ENCODE assay signal across 20 cellular contexts in the genomic region with DNA sequence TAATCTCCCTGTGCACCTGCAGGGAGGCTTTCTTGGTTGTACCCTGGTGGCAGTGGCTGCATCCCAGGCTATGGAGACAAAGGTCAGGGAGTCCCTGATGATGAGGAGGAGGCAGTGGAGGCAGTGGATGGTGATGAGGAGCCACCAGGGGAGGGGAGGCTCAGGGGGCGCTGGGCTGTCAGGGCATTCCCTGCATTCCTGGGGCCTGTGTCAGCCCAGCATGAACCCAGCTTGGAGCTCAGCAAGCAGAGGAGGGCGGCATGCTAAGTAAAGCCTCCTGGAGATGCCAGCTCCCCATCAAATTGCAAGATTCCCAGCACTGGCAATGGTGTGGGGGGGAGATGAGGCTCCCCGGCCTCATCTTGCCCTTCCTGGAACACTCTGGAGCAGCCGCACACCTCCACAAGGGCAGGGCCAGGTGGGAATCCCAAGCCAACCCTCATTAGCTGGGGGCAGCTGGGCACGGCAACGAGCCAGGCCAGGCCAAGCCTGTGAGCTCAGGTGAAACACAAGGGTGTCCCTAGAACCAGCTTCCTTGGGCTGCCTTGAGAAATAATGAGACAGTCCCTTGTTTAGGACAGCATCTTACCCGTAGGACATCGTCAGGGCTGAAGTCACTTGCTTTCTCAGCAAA.
DNase-seq lines count a peak whose midpoint lies in the region; ATAC-seq, FAIRE-seq and TF ChIP-seq lines count a peak whose summit lies in the region.
"Had no signal": no experiment of that assay in that cellular context is flagged by ENCODE, and none has a peak within 500 bp of the region (broad histone marks: within the 10 kb centered on the region; RNA-seq: fewer than 3 reads in every experiment).

No MANE protein-coding gene starts in this region.

- H3K79me2 ChIP-seq in GM23338 (replicated peaks; ENCODE audit: insufficient read depth): no peaks in the 10 kb centered on the region

- H3K36me3 ChIP-seq in GM23338 (ENCODE audit: insufficient read depth) (no peaks in the 10 kb centered on the region), NT2/D1 (ENCODE audit: insufficient read depth, insufficient read length, low read length) (no peaks in the 10 kb centered on the region)

- no peak overlapping the region for H3K4me2 ChIP-seq in GM23338
- H3K4me2 ChIP-seq: PC-9 had no signal

- no peaks in the 10 kb centered on the region; the same call in 2 of the 3 replicates for H3K9me3 Mint-ChIP-seq in GM23338
- H3K9me3 Mint-ChIP-seq: CD4-positive, alpha-beta memory T cell; IgD-negative memory B cell had no signal

- TF ChIP-seq CTCF in GM23338 (conservative IDR thresholded peaks at IDR 0.05; ENCODE audit: low read depth in 2 of 2): no peak

- H3K27me3 ChIP-seq in GM23338 (ENCODE audit: insufficient read depth) (no peaks in the 10 kb centered on the region), NT2/D1 (ENCODE audit: insufficient read depth, insufficient read length) (no peaks in the 10 kb centered on the region)

- no peak overlapping the region for H3K4me3 Mint-ChIP-seq in GM23338
- H3K4me3 Mint-ChIP-seq: B cell; CD4-positive, alpha-beta memory T cell; IgD-negative memory B cell had no signal

- H3K4me3 ChIP-seq in GM23338 (no peak overlapping the region), NT2/D1 (ENCODE audit: insufficient read length, low read depth) (no peak overlapping the region)
- H3K4me3 ChIP-seq: PC-9, SK-N-MC had no signal

- intact Hi-C loops in head of caudate nucleus (cut with DNase I): no loop called here

- H3F3A ChIP-seq in GM23338 (replicated peaks; ENCODE audit: low read depth): no peaks in the 10 kb centered on the region

- no peaks in the 10 kb centered on the region for H3K4me1 ChIP-seq in GM23338 (ENCODE audit: insufficient read depth)
- H3K4me1 ChIP-seq in NT2/D1 (ENCODE audit: insufficient read depth, insufficient read length): peaks cover 13% of the 10 kb centered on the region

- no peaks in the 10 kb centered on the region for H4K20me1 ChIP-seq in GM23338 (replicated peaks; ENCODE audit: insufficient read depth)

- no peak overlapping the region for H3K27ac ChIP-seq in GM23338 (ENCODE audit: low read depth)
- H3K27ac ChIP-seq: PC-9, SK-N-MC had no signal

- ATAC-seq in GM23338: peak; percentile 87
- no peak for ATAC-seq in GM19467 (IDR thresholded peaks at IDR 0.05; ENCODE audit: unreplicated experiment)

- no peaks in the 10 kb centered on the region for H3K36me3 Mint-ChIP-seq in GM23338 (ENCODE audit: low read depth)
- H3K36me3 Mint-ChIP-seq: IgD-negative memory B cell had no signal

- H3K9me2 ChIP-seq in GM23338 (ENCODE audit: insufficient read depth): no peaks in the 10 kb centered on the region

- no peak for FAIRE-seq in urothelium cell line (lab: Jason Lieb, UNC)

- no peak overlapping the region for H2AFZ ChIP-seq in GM23338
- H2AFZ ChIP-seq: PC-9 had no signal

- H3K9me3 ChIP-seq in NT2/D1 (ENCODE audit: insufficient read depth, low read length): no peaks in the 10 kb centered on the region

- no peak overlapping the region for H3K9ac ChIP-seq in NT2/D1 (ENCODE audit: insufficient read length, low read depth)

- peak; percentile 27 for DNase-seq in GM23338 (ENCODE audit: low spot score)
- peak; percentile 63 for DNase-seq in NT2/D1 (ENCODE audit: low read depth, low spot score)
- DNase-seq in iPS DF 19.7 (ENCODE audit: low read depth, low spot score): peak; percentile 25
- DNase-seq in urothelium cell line (ENCODE audit: low spot score): peak; percentile 71
- DNase-seq in head of caudate nucleus: no peak
- DNase-seq in GM19240 (ENCODE audit: insufficient read length, low spot score): no peak
- DNase-seq: CD4-positive, alpha-beta memory T cell; DMS79; HCEC 1CT; MV-4-11; NCI-H1436; NCI-H2081 treated with DMSO at 0.1 percent for 48 hours; NCI-H226; NCI-H526 treated with DMSO at 0.1 percent for 48 hours; NK-92 treated with Interleukin-12 subunit alpha and Interleukin-12 subunit beta, amount 100 ng/mL, for 24 hours; PC-9 had no signal

- no peak overlapping the region for H3K27ac Mint-ChIP-seq in GM23338
- H3K27ac Mint-ChIP-seq: B cell; CD4-positive, alpha-beta memory T cell; IgD-negative memory B cell had no signal

- H3K27me3 Mint-ChIP-seq in GM23338 (ENCODE audit: insufficient read depth, low read depth, poor library complexity): peaks cover 2% of the 10 kb centered on the region

- H3K4me1 Mint-ChIP-seq in GM23338: peaks cover 7% of the 10 kb centered on the region
- H3K4me1 Mint-ChIP-seq: B cell; CD4-positive, alpha-beta memory T cell; IgD-negative memory B cell had no signal

TF ChIP-seq in GM23338, 12 proteins besides CTCF, POLR2A, EP300 and RAD21 (continues in another document):
- no peak for TF ChIP-seq JUNB (IDR thresholded peaks at IDR 0.05; ENCODE audit: unreplicated experiment)
- TF ChIP-seq STAT1 (IDR thresholded peaks at IDR 0.05; ENCODE audit: unreplicated experiment): no peak
- TF ChIP-seq, protein P1, sequence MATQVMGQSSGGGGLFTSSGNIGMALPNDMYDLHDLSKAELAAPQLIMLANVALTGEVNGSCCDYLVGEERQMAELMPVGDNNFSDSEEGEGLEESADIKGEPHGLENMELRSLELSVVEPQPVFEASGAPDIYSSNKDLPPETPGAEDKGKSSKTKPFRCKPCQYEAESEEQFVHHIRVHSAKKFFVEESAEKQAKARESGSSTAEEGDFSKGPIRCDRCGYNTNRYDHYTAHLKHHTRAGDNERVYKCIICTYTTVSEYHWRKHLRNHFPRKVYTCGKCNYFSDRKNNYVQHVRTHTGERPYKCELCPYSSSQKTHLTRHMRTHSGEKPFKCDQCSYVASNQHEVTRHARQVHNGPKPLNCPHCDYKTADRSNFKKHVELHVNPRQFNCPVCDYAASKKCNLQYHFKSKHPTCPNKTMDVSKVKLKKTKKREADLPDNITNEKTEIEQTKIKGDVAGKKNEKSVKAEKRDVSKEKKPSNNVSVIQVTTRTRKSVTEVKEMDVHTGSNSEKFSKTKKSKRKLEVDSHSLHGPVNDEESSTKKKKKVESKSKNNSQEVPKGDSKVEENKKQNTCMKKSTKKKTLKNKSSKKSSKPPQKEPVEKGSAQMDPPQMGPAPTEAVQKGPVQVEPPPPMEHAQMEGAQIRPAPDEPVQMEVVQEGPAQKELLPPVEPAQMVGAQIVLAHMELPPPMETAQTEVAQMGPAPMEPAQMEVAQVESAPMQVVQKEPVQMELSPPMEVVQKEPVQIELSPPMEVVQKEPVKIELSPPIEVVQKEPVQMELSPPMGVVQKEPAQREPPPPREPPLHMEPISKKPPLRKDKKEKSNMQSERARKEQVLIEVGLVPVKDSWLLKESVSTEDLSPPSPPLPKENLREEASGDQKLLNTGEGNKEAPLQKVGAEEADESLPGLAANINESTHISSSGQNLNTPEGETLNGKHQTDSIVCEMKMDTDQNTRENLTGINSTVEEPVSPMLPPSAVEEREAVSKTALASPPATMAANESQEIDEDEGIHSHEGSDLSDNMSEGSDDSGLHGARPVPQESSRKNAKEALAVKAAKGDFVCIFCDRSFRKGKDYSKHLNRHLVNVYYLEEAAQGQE (IDR thresholded peaks at IDR 0.05; ENCODE audit: unreplicated experiment): no peak
- no peak for TF ChIP-seq EZH2 (IDR thresholded peaks at IDR 0.05; ENCODE audit: low read depth, unreplicated experiment)
- TF ChIP-seq CREB1 (CRISPR knock-in tag; IDR thresholded peaks at IDR 0.05; ENCODE audit: low read depth): no peak
- no peak for TF ChIP-seq NANOG (IDR thresholded peaks at IDR 0.05; ENCODE audit: borderline replicate concordance)
- TF ChIP-seq EZH2phosphoT487 (IDR thresholded peaks at IDR 0.05; ENCODE audit: unreplicated experiment): no peak
- no peak for TF ChIP-seq POLR2AphosphoS5 (IDR thresholded peaks at IDR 0.05; ENCODE audit: low read depth)
- TF ChIP-seq ZNF331 (CRISPR knock-in tag; IDR thresholded peaks at IDR 0.05; ENCODE audit: low read depth): no peak
- TF ChIP-seq, protein P2, sequence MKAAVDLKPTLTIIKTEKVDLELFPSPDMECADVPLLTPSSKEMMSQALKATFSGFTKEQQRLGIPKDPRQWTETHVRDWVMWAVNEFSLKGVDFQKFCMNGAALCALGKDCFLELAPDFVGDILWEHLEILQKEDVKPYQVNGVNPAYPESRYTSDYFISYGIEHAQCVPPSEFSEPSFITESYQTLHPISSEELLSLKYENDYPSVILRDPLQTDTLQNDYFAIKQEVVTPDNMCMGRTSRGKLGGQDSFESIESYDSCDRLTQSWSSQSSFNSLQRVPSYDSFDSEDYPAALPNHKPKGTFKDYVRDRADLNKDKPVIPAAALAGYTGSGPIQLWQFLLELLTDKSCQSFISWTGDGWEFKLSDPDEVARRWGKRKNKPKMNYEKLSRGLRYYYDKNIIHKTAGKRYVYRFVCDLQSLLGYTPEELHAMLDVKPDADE (IDR thresholded peaks at IDR 0.05): no peak

Comparison
In these comparisons a context has a peak if more than half of its experiments do, and no peak if none do; other contexts are left out.
1. DNase-seq: peak in GM23338 (single experiment), NT2/D1 (single experiment), iPS DF 19.7 (single experiment) and urothelium cell line (single experiment); none in head of caudate nucleus (0 of 42) and GM19240 (single experiment).